ENCODE assay signal across 13 cellular contexts in the genomic region with DNA sequence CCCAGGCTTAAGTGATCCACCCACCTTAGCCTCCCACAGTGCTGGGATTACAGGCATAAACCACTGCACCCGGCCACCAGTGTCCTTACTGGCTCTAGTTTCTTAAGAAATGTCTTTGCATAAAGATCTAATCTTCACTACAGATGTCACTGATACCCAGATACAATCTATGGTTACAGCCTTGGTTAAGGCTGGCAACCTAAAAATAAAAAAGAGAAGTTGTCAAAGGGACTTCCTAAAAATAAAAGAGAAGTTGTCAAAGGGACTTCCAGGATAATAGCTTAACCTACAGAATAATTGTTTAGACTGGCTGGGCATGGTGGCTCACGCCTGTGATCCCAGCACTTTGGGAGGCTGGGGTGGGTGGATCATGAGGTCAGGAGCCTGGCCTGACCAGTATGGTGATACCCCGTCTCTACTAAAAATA. TPM values are rescaled to one million over a fixed set of nuclear protein-coding genes. Genes with fewer than 3 reads are reported as not detected.
DNase-seq lines count a peak whose midpoint lies in the region; ATAC-seq, FAIRE-seq and TF ChIP-seq lines count a peak whose summit lies in the region.
"Had no signal": no experiment of that assay in that cellular context is flagged by ENCODE, and none has a peak within 500 bp of the region (broad histone marks: within the 10 kb centered on the region; RNA-seq: fewer than 3 reads in every experiment).

No MANE protein-coding gene starts in this region.

- H3K27me3 Mint-ChIP-seq in IgD-negative memory B cell: no peaks in the 10 kb centered on the region
- no peaks in the 10 kb centered on the region for H3K27me3 Mint-ChIP-seq in dendritic cell treated with granulocyte-macrophage colony-stimulating factor and Interleukin-4, amounts not matched to agents 40 ng/mL and 50 ng/mL, for 4 days
- no peaks in the 10 kb centered on the region for H3K27me3 Mint-ChIP-seq in activated T-cell treated with anti-CD3 and anti-CD28 coated beads, Interleukin-2, amount 50 U/mL, for 24 hours
- H3K27me3 Mint-ChIP-seq: CD8-positive, alpha-beta memory T cell had no signal

- H3K27ac ChIP-seq in small intestine (ENCODE audit: low read depth in 1 of 2, low read length in 1 of 2): no peak overlapping the region

- H3K4me1 ChIP-seq in small intestine (ENCODE audit: control insufficient read depth in 2 of 2, insufficient read depth in 1 of 2, low read depth in 1 of 2, low read length in 1 of 2): no peaks in the 10 kb centered on the region

- no peak for TF ChIP-seq CTCF in GM06990 (IDR thresholded peaks at IDR 0.05; ENCODE audit: insufficient read depth, low read length, poor library complexity, severe bottlenecking)

- H3K36me3 Mint-ChIP-seq in IgD-negative memory B cell: peaks cover 21% of the 10 kb centered on the region
- peaks cover 17% of the 10 kb centered on the region for H3K36me3 Mint-ChIP-seq in dendritic cell treated with granulocyte-macrophage colony-stimulating factor and Interleukin-4, amounts not matched to agents 40 ng/mL and 50 ng/mL, for 4 days (ENCODE audit: low read depth)
- peaks cover 76% of the 10 kb centered on the region for H3K36me3 Mint-ChIP-seq in activated T-cell treated with anti-CD3 and anti-CD28 coated beads, Interleukin-2, amount 50 U/mL, for 24 hours (ENCODE audit: low read depth)

- H3K27me3 ChIP-seq in GM06990 (replicated peaks; ENCODE audit: control insufficient read depth, insufficient read depth, low read length): no peaks in the 10 kb centered on the region
- no peaks in the 10 kb centered on the region for H3K27me3 ChIP-seq in small intestine (ENCODE audit: control insufficient read depth in 2 of 2, insufficient read depth in 2 of 2, low read length in 2 of 2)

- ATAC-seq in GM21360 (IDR thresholded peaks at IDR 0.05; ENCODE audit: unreplicated experiment): peak; percentile 66
- ATAC-seq in GM19455 (IDR thresholded peaks at IDR 0.05; ENCODE audit: unreplicated experiment): no peak

- H3K4me1 Mint-ChIP-seq in IgD-negative memory B cell: peaks cover 17 to 27% (median 20%) of the 10 kb centered on the region in 3 donors
- H3K4me1 Mint-ChIP-seq in dendritic cell treated with granulocyte-macrophage colony-stimulating factor and Interleukin-4, amounts not matched to agents 40 ng/mL and 50 ng/mL, for 4 days (ENCODE audit: low read depth): peaks cover 14% of the 10 kb centered on the region
- peaks cover 10% of the 10 kb centered on the region for H3K4me1 Mint-ChIP-seq in activated T-cell treated with anti-CD3 and anti-CD28 coated beads, Interleukin-2, amount 50 U/mL, for 24 hours (ENCODE audit: low read depth)
- H3K4me1 Mint-ChIP-seq: nephron had no signal

- H3K27ac Mint-ChIP-seq in IgD-negative memory B cell: peak overlapping the region; percentile 55 to 97 (median 81)
- H3K27ac Mint-ChIP-seq in dendritic cell treated with granulocyte-macrophage colony-stimulating factor and Interleukin-4, amounts not matched to agents 40 ng/mL and 50 ng/mL, for 4 days: peak overlapping the region; percentile 89
- no peak overlapping the region for H3K27ac Mint-ChIP-seq in activated T-cell treated with anti-CD3 and anti-CD28 coated beads, Interleukin-2, amount 50 U/mL, for 24 hours
- H3K27ac Mint-ChIP-seq: CD8-positive, alpha-beta memory T cell; nephron had no signal

- H3K36me3 ChIP-seq in GM06990 (ENCODE audit: control insufficient read depth, insufficient read depth, low read length) (no peaks in the 10 kb centered on the region), small intestine (ENCODE audit: control insufficient read depth in 2 of 2, insufficient read depth in 2 of 2, low read length in 2 of 2) (no peaks in the 10 kb centered on the region)

- H3K9me3 ChIP-seq in small intestine (ENCODE audit: control insufficient read depth, low read depth): no peaks in the 10 kb centered on the region

- WGBS in small intestine, 3 donors: 81 to 92% (median 82%) methylated on average over 3 of the region's 3 CpGs

- peaks cover 4 to 8% (median 8%) of the 10 kb centered on the region in 3 donors for H3K9me3 Mint-ChIP-seq in IgD-negative memory B cell
- peaks cover 14% of the 10 kb centered on the region for H3K9me3 Mint-ChIP-seq in dendritic cell treated with granulocyte-macrophage colony-stimulating factor and Interleukin-4, amounts not matched to agents 40 ng/mL and 50 ng/mL, for 4 days
- H3K9me3 Mint-ChIP-seq in activated T-cell treated with anti-CD3 and anti-CD28 coated beads, Interleukin-2, amount 50 U/mL, for 24 hours: peaks cover 9% of the 10 kb centered on the region

- peak overlapping the region; percentile 46 to 95 (median 82) for H3K4me3 Mint-ChIP-seq in IgD-negative memory B cell
- H3K4me3 Mint-ChIP-seq in dendritic cell treated with granulocyte-macrophage colony-stimulating factor and Interleukin-4, amounts not matched to agents 40 ng/mL and 50 ng/mL, for 4 days: peak overlapping the region; percentile 60
- H3K4me3 Mint-ChIP-seq in activated T-cell treated with anti-CD3 and anti-CD28 coated beads, Interleukin-2, amount 50 U/mL, for 24 hours: no peak overlapping the region
- H3K4me3 Mint-ChIP-seq: CD8-positive, alpha-beta memory T cell; nephron had no signal

- no peak for FAIRE-seq in small intestine (lab: Jason Lieb, UNC)
- FAIRE-seq: H1 had no signal

- no peak overlapping the region for H3K4me3 ChIP-seq in GM06990 (replicated peaks; ENCODE audit: low read depth, low read length)
- H3K4me3 ChIP-seq in small intestine (ENCODE audit: low read depth in 1 of 2, low read length in 2 of 2): no peak overlapping the region

- intact Hi-C loops in dendritic cell treated with granulocyte-macrophage colony-stimulating factor and Interleukin-4, amounts not matched to agents 40 ng/mL and 50 ng/mL, for 4 days (cut with micrococcal nuclease): loop anchor here (2.0 to 10.0 kb wide), 5 partner anchors 42 to 420 kb away; partner anchors contain the start of genes AMN1, BICD1 and RESF1

- DNase-seq in GM06990 (ENCODE audit: extremely low read depth, insufficient read length) (peak; percentile 72), DMS53 (lab: John Stamatoyannopoulos, UW) (no peak), small intestine (no peak)
- no peak for DNase-seq in activated T-cell treated with anti-CD3 and anti-CD28 coated beads, Interleukin-2, amount 50 U/mL, for 24 hours
- DNase-seq: aorta; CD8-positive, alpha-beta memory T cell; foreskin melanocyte had no signal

RNA-seq across cellular contexts. Expression of gene ETFBKMT, which starts 27.6 kb away (rescaled TPM):
- polyA plus RNA-seq in IgD-negative memory B cell: 1.3 TPM
- 1 to 10 TPM; 1.3 to 2.2 (median 1.8) TPM for polyA plus RNA-seq in small intestine

RNA-seq across cellular contexts. Expression of gene AMN1, which starts 41.7 kb away (rescaled TPM):
- polyA plus RNA-seq in IgD-negative memory B cell (18.6 TPM), small intestine (1 to 10 TPM; 1.3 to 8.4 (median 3.2) TPM)
